ENCODE assay signal across 8 cellular contexts in genomic region chr6:11144393-11144829, GRCh38. TPM values are rescaled to one million over a fixed set of nuclear protein-coding genes. Genes with fewer than 3 reads are reported as not detected.
DNase-seq lines count a peak whose midpoint lies in the region; ATAC-seq lines count a peak whose summit lies in the region.

No MANE protein-coding gene starts in this region.

- H3K27ac Mint-ChIP-seq in activated T-helper 1 cell treated with anti-CD3 and anti-CD28 coated beads, Interleukin-12 subunit alpha, Interleukin-12 subunit beta, Interleukin-2, Interleukin-4 antibody, amounts not matched to agents 30 ng/mL and 10 ng/mL and 1 ng/mL, durations not matched to agents 14 hours and 24 hours and 36 hours, result no peak overlapping the region

- H3K4me3 Mint-ChIP-seq in activated T-helper 1 cell treated with anti-CD3 and anti-CD28 coated beads, Interleukin-12 subunit alpha, Interleukin-12 subunit beta, Interleukin-2, Interleukin-4 antibody, amounts not matched to agents 30 ng/mL and 10 ng/mL and 1 ng/mL, durations not matched to agents 14 hours and 24 hours and 36 hours, result no peak overlapping the region

- intact Hi-C loops in activated T-helper 1 cell treated with anti-CD3 and anti-CD28 coated beads, Interleukin-12 subunit alpha, Interleukin-12 subunit beta, Interleukin-2, Interleukin-4 antibody, amounts not matched to agents 30 ng/mL and 10 ng/mL and 1 ng/mL, durations not matched to agents 14 hours and 24 hours and 36 hours (cut with micrococcal nuclease), result loop anchor here (1.0 to 5.0 kb wide), 10 partner anchors 28 to 431 kb away; partner anchors contain the start of gene SMIM13

- peak; percentile 78 for ATAC-seq in GM19043 (IDR thresholded peaks at IDR 0.05; ENCODE audit: low read depth, unreplicated experiment)

- H3K4me1 Mint-ChIP-seq in activated T-helper 1 cell treated with anti-CD3 and anti-CD28 coated beads, Interleukin-12 subunit alpha, Interleukin-12 subunit beta, Interleukin-2, Interleukin-4 antibody, amounts not matched to agents 30 ng/mL and 10 ng/mL and 1 ng/mL, durations not matched to agents 14 hours and 24 hours and 36 hours (ENCODE audit: low read depth), result peaks cover 16% of the 10 kb centered on the region

- H3K27me3 Mint-ChIP-seq in activated T-helper 1 cell treated with anti-CD3 and anti-CD28 coated beads, Interleukin-12 subunit alpha, Interleukin-12 subunit beta, Interleukin-2, Interleukin-4 antibody, amounts not matched to agents 30 ng/mL and 10 ng/mL and 1 ng/mL, durations not matched to agents 14 hours and 24 hours and 36 hours (ENCODE audit: insufficient read depth), result peaks cover 1% of the 10 kb centered on the region

- DNase-seq in C1 segment of cervical spinal cord (lab: John Stamatoyannopoulos, UW), result peak in 11 of 14 donors; percentile 31 to 67 (median 47)
- peak; percentile 71 for DNase-seq in HK-2 (ENCODE audit: unreplicated experiment)
- peak; percentile 72 for DNase-seq in RPMI7951 (ENCODE audit: low read depth)
- peak; percentile 65 for DNase-seq in activated T-helper 1 cell treated with anti-CD3 and anti-CD28 coated beads, Interleukin-12 subunit alpha, Interleukin-12 subunit beta, Interleukin-2, Interleukin-4 antibody, amounts not matched to agents 30 ng/mL and 10 ng/mL and 1 ng/mL, durations not matched to agents 14 hours and 24 hours and 36 hours (ENCODE audit: low spot score)
- peak; percentile 64 for DNase-seq in fibroblast of the conjunctiva (ENCODE audit: low read depth)
- DNase-seq in nucleus accumbens (lab: John Stamatoyannopoulos, UW), result peak in 49 of 56 donors; percentile 16 to 83 (median 54)
- peak in 42 of 49 donors; percentile 13 to 84 (median 66) for DNase-seq in substantia nigra (lab: John Stamatoyannopoulos, UW)

- no peaks in the 10 kb centered on the region for H3K36me3 Mint-ChIP-seq in activated T-helper 1 cell treated with anti-CD3 and anti-CD28 coated beads, Interleukin-12 subunit alpha, Interleukin-12 subunit beta, Interleukin-2, Interleukin-4 antibody, amounts not matched to agents 30 ng/mL and 10 ng/mL and 1 ng/mL, durations not matched to agents 14 hours and 24 hours and 36 hours (ENCODE audit: low read depth)

- no peak overlapping the region for H3K27ac ChIP-seq in substantia nigra (ENCODE audit: low read depth, low read length, poor library complexity, severe bottlenecking)

- H3K9me3 Mint-ChIP-seq in activated T-helper 1 cell treated with anti-CD3 and anti-CD28 coated beads, Interleukin-12 subunit alpha, Interleukin-12 subunit beta, Interleukin-2, Interleukin-4 antibody, amounts not matched to agents 30 ng/mL and 10 ng/mL and 1 ng/mL, durations not matched to agents 14 hours and 24 hours and 36 hours, result no peaks in the 10 kb centered on the region

RNA-seq across cellular contexts. Expression of gene ERVFRD-1, which starts 32.9 kb away (rescaled TPM):
- not detected in 2 replicates for total RNA-seq in RPMI7951 (2014; rRNA removed; shearing (Covaris generic))
- total RNA-seq in activated T-helper 1 cell treated with anti-CD3 and anti-CD28 coated beads, Interleukin-12 subunit alpha, Interleukin-12 subunit beta, Interleukin-2, Interleukin-4 antibody, amounts not matched to agents 30 ng/mL and 10 ng/mL and 1 ng/mL, durations not matched to agents 14 hours and 24 hours and 36 hours, result not detected in 2 replicates

RNA-seq across cellular contexts. Expression of gene SMIM13, which starts 50.8 kb away (rescaled TPM):
- total RNA-seq in RPMI7951 (2014; rRNA removed; shearing (Covaris generic)), result 13.1 and 16.6 TPM in 2 replicates
- 14.6 and 18.4 TPM in 2 replicates for total RNA-seq in activated T-helper 1 cell treated with anti-CD3 and anti-CD28 coated beads, Interleukin-12 subunit alpha, Interleukin-12 subunit beta, Interleukin-2, Interleukin-4 antibody, amounts not matched to agents 30 ng/mL and 10 ng/mL and 1 ng/mL, durations not matched to agents 14 hours and 24 hours and 36 hours
